19 cellular contexts compared by ENCODE assay signal in the genomic region with DNA sequence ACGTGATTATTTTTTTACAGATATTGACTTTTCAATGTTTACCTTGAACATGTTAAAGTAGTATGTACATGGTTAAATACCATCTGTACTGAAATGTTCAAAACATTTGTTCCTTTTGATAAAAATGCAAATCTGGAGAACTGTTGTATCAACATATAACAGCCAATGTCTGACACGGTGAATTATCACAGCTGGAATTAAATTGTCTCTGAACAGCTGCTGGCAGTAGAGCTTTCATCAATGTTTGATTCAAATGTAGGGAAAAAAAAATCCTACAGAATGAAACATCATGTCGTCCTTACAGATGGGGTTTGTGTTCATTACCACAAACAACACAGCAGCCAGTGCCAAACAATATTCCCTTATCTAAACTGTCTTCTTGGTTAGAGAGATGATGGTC.
"Had no signal": no experiment of that assay in that cellular context is flagged by ENCODE, and none has a peak within 500 bp of the region (broad histone marks: within the 10 kb centered on the region; RNA-seq: fewer than 3 reads in every experiment).

No MANE protein-coding gene starts in this region.

- H3K27me3 ChIP-seq: brain microvascular endothelial cell, gastroesophageal sphincter, spleen, upper lobe of left lung had no signal

- H3K4me3 ChIP-seq: gastroesophageal sphincter, spleen, upper lobe of left lung had no signal

- DNase-seq: activated CD4-positive, alpha-beta T cell treated with anti-CD3 and anti-CD28 coated beads, Interleukin-2, amount 50 U/mL, for 4 hours; activated CD8-positive, alpha-beta memory T cell treated with anti-CD3 and anti-CD28 coated beads, Interleukin-2, amount 10 ng/mL, durations not matched to agents 7 days and 5 days; activated effector memory CD4-positive, alpha-beta T cell treated with anti-CD3 and anti-CD28 coated beads, Interleukin-2, amount 50 U/mL, for 16 hours; activated T-cell treated with anti-CD3 and anti-CD28 coated beads, Interleukin-2, amount 50 U/mL, for 4 hours; amniotic stem cell; brain microvascular endothelial cell; effector memory CD8-positive, alpha-beta T cell; kidney; left ventricle myocardium superior; mesenchymal stem cell; spleen; stimulated activated CD4-positive, alpha-beta T cell treated with anti-CD3 and anti-CD28 coated beads, Interleukin-1b, Interleukin-23, amount 100 ng/mL, for 48 hours; upper lobe of left lung had no signal

- ATAC-seq: activated CD4-positive, CD25-positive, alpha-beta regulatory T cell treated with anti-CD3 and anti-CD28 coated beads, Interleukin-2, amount 50 U/mL, for 24 hours; activated CD8-positive, alpha-beta memory T cell treated with anti-CD3 and anti-CD28 coated beads, Interleukin-2, amount 10 ng/mL, durations not matched to agents 7 days and 5 days; activated naive CD4-positive, alpha-beta T cell treated with anti-CD3 and anti-CD28 coated beads, Interleukin-2, amount 50 U/mL, for 72 hours; activated T-cell treated with anti-CD3 and anti-CD28 coated beads, Interleukin-2, amount 50 U/mL, for 4 hours; effector memory CD8-positive, alpha-beta T cell; gastroesophageal sphincter; left ventricle myocardium superior; sciatic nerve; stimulated activated memory B cell treated with anti-CD40 and anti-IgM and Interleukin-4, amounts not matched to agents 10 μg/mL and 1 μg/mL and 100 μg/mL, for 72 hours had no signal

- H3K27ac ChIP-seq: brain microvascular endothelial cell, epithelial cell of prostate, gastroesophageal sphincter, spleen, upper lobe of left lung had no signal

- H3K4me1 ChIP-seq: gastroesophageal sphincter, spleen, upper lobe of left lung had no signal

- H3K36me3 ChIP-seq: brain microvascular endothelial cell, gastroesophageal sphincter, spleen, upper lobe of left lung had no signal

- H3K9me3 ChIP-seq: gastroesophageal sphincter, spleen, upper lobe of left lung had no signal
